ENCODE assay signal across 1 cellular context in the genomic region with DNA sequence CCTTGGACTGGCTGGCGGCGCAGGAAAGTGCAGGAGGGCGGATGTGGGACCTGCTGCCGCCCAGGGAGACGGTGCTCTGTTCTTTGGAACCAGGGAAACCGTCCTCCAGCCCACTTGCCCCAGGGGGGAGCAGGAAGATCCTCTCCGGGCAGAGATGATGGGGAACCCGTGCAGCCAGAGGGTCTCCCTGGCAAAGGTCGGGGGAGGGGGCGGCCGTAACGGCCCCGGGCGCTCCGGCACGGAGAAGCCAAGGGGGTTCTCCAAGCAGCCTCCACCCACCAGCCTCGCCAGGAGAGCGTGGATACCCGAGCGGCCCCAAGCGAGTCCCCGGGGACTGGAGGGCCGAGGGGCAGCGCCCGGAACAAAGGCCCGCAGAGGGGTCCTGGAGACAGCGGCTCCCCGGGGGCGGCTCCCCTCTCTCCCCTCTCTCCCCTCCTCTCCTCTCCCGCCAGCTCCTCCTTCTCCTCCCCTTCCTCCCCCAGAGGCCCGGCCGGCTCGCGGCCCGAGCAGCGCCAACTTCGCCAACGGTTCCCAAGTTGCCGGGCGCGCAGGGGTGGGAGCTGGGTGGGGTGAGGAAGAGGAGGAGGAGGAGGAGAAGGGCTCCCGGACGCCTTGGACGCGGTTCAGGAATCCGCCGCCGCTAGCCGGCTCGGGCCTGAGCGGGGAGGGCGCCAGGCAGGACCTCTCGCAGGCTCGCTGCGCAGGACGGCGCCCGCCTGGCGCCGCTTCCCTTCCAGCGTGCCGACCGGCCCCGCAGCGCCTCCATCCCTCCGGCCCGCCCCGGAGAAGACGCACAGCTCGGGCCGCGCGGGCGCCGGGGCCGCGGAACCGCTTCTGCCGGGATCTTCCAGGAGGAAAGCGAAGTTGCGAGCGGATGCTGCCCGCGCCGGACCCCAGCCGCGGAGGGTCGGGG.
TF ChIP-seq lines count a peak whose summit lies in the region.

A gene with protein sequence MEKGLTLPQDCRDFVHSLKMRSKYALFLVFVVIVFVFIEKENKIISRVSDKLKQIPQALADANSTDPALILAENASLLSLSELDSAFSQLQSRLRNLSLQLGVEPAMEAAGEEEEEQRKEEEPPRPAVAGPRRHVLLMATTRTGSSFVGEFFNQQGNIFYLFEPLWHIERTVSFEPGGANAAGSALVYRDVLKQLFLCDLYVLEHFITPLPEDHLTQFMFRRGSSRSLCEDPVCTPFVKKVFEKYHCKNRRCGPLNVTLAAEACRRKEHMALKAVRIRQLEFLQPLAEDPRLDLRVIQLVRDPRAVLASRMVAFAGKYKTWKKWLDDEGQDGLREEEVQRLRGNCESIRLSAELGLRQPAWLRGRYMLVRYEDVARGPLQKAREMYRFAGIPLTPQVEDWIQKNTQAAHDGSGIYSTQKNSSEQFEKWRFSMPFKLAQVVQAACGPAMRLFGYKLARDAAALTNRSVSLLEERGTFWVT (plus strand): TSS at position 640 of the 913 bp plus-strand sequence. CDS start 41,448 bp downstream, outside the sequence.

TF ChIP-seq in H1, 55 proteins besides CTCF, POLR2A, EP300 and RAD21:
- TF ChIP-seq SIN3A (conservative IDR thresholded peaks at IDR 0.05 in 1 of 2, IDR thresholded peaks at IDR 0.05 in 1 of 2; ENCODE audit: low read depth in 1 of 2, low read length in 2 of 2) (0 out of 4 replicates have a peak, but pooled peaks of 1 of the 2 experiments have one; percentile 13), TCF12 (IDR thresholded peaks at IDR 0.05; ENCODE audit: low read depth, low read length) (no peak), SP4 (IDR thresholded peaks at IDR 0.05; ENCODE audit: low read length) (no peak), EZH2 (IDR thresholded peaks at IDR 0.05; ENCODE audit: low read depth, low read length, severe bottlenecking) (peak; percentile 47), POU5F1 (IDR thresholded peaks at IDR 0.05; ENCODE audit: low read depth, low read length) (no peak), BACH1 (IDR thresholded peaks at IDR 0.05; ENCODE audit: low read length) (no peak), CTBP2 (IDR thresholded peaks at IDR 0.05; ENCODE audit: borderline replicate concordance, insufficient read depth, insufficient read length, low read length) (peak; percentile 73), RBBP5 (IDR thresholded peaks at IDR 0.05; ENCODE audit: borderline replicate concordance, low read depth, low read length) (peak; percentile 73; the same call in 1 of the 2 replicates), SUZ12 (IDR thresholded peaks at IDR 0.05; ENCODE audit: low read length) (no peak; the same call in 1 of the 2 replicates), SIX5 (IDR thresholded peaks at IDR 0.05; ENCODE audit: low read depth, low read length) (no peak), SP1 (IDR thresholded peaks at IDR 0.05; ENCODE audit: low read depth, low read length) (no peak), CHD1 (IDR thresholded peaks at IDR 0.05; ENCODE audit: low read depth, low read length) (no peak), ZNF274 (IDR thresholded peaks at IDR 0.05; ENCODE audit: borderline replicate concordance, extremely low read depth, low read length) (no peak), KDM1A (IDR thresholded peaks at IDR 0.05; ENCODE audit: borderline replicate concordance, low read length) (0 out of 2 replicates have a peak, but pooled peaks have one; percentile 13), MAFK (IDR thresholded peaks at IDR 0.05; ENCODE audit: low read depth, low read length) (no peak), RFX5 (IDR thresholded peaks at IDR 0.05; ENCODE audit: borderline replicate concordance, low read depth, low read length) (no peak), BCL11A (IDR thresholded peaks at IDR 0.05; ENCODE audit: low read depth in 2 of 2, low read length in 2 of 2) (no peak), HDAC6 (IDR thresholded peaks at IDR 0.05; ENCODE audit: low read depth, low read length) (no peak), TAF1 (IDR thresholded peaks at IDR 0.05; ENCODE audit: low read depth, low read length) (peak; percentile 27), SRF (IDR thresholded peaks at IDR 0.05; ENCODE audit: low read depth, low read length) (no peak), CBX5 (IDR thresholded peaks at IDR 0.05; ENCODE audit: low read depth, low read length) (no peak), TBP (IDR thresholded peaks at IDR 0.05; ENCODE audit: low read depth, low read length) (0 out of 2 replicates have a peak, but pooled peaks have one; percentile 3), TEAD4 (IDR thresholded peaks at IDR 0.05; ENCODE audit: low read depth, low read length) (no peak), KDM4A (IDR thresholded peaks at IDR 0.05; ENCODE audit: low read depth, low read length, severe bottlenecking) (peak; percentile 95), BRCA1 (IDR thresholded peaks at IDR 0.05; ENCODE audit: low read depth, low read length) (no peak), SIRT6 (IDR thresholded peaks at IDR 0.05; ENCODE audit: low read length) (no peak), NANOG (IDR thresholded peaks at IDR 0.05; ENCODE audit: insufficient read depth, low read depth, low read length, poor library complexity, severe bottlenecking) (no peak), JUND (IDR thresholded peaks at IDR 0.05; ENCODE audit: low read length) (no peak), EGR1 (IDR thresholded peaks at IDR 0.05; ENCODE audit: borderline replicate concordance, low read depth, low read length) (no peak), ASH2L (IDR thresholded peaks at IDR 0.05; ENCODE audit: low read length) (peak; percentile 73), RNF2 (IDR thresholded peaks at IDR 0.05; ENCODE audit: borderline replicate concordance, low read depth, low read length, missing control alignments, poor library complexity, severe bottlenecking) (no peak), RXRA (IDR thresholded peaks at IDR 0.05; ENCODE audit: insufficient read depth, low read depth, low read length) (no peak), KDM5A (IDR thresholded peaks at IDR 0.05; ENCODE audit: low read length) (no peak), FOSL1 (IDR thresholded peaks at IDR 0.05; ENCODE audit: insufficient read depth, low read depth, low read length) (no peak), JUN (IDR thresholded peaks at IDR 0.05; ENCODE audit: low read depth, low read length) (no peak), HDAC2 (IDR thresholded peaks at IDR 0.05; ENCODE audit: borderline replicate concordance in 1 of 2, low read depth in 2 of 2, low read length in 2 of 2) (no peak; a peak in 1 of 4 replicates), CBX8 (IDR thresholded peaks at IDR 0.05; ENCODE audit: borderline replicate concordance, low read depth, low read length) (no peak), GABPA (IDR thresholded peaks at IDR 0.05; ENCODE audit: borderline replicate concordance, insufficient read depth, low read length) (no peak)
- TF ChIP-seq, protein P1, sequence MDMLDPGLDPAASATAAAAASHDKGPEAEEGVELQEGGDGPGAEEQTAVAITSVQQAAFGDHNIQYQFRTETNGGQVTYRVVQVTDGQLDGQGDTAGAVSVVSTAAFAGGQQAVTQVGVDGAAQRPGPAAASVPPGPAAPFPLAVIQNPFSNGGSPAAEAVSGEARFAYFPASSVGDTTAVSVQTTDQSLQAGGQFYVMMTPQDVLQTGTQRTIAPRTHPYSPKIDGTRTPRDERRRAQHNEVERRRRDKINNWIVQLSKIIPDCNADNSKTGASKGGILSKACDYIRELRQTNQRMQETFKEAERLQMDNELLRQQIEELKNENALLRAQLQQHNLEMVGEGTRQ (IDR thresholded peaks at IDR 0.05; ENCODE audit: low read length): no peak
- TF ChIP-seq, protein P2, sequence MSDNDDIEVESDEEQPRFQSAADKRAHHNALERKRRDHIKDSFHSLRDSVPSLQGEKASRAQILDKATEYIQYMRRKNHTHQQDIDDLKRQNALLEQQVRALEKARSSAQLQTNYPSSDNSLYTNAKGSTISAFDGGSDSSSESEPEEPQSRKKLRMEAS (IDR thresholded peaks at IDR 0.05): peak; percentile 7; the same call in 1 of the 2 replicates
- TF ChIP-seq, protein P3, sequence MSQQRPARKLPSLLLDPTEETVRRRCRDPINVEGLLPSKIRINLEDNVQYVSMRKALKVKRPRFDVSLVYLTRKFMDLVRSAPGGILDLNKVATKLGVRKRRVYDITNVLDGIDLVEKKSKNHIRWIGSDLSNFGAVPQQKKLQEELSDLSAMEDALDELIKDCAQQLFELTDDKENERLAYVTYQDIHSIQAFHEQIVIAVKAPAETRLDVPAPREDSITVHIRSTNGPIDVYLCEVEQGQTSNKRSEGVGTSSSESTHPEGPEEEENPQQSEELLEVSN (IDR thresholded peaks at IDR 0.05): no peak
TF ChIP-seq in H1: peak in this region for 10.
